In the genomic region with DNA sequence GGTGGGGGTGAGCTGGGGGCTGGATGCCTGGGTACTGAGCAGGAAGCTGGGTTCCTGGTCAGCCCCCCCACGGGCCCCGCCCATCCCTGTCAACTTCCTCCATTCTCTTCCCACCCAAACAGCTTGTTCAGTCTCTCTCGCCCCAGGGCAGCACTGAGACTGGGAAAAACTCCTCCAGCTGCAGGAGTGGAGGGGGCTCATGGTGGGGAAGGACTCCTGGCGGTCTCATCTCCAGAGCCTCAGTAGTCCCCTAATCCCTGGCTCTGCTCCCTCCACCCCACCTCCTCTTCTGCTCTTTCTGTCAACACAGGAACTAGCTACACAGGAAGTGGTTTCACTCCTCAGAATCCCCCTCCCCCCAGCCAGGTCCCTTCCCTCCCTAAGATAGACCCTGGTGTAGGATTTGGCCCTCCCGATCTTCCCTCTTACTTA, we compare ENCODE assay signal across 8 cellular contexts. TPM values are rescaled to one million over a fixed set of nuclear protein-coding genes. Genes with fewer than 3 reads are reported as not detected.
DNase-seq lines count a peak whose midpoint lies in the region; ATAC-seq and TF ChIP-seq lines count a peak whose summit lies in the region.

A gene with protein sequence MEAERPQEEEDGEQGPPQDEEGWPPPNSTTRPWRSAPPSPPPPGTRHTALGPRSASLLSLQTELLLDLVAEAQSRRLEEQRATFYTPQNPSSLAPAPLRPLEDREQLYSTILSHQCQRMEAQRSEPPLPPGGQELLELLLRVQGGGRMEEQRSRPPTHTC (minus strand): TSS at position 36 of the 432 bp plus-strand sequence. CDS start 130 bp downstream, outside the sequence.

- DNase-seq in RWPE1 (ENCODE audit: low spot score): no peak
- peak; percentile 76 for DNase-seq in activated naive CD8-positive, alpha-beta T cell treated with anti-CD3 and anti-CD28 coated beads, Interleukin-2, amount 10 ng/mL, durations not matched to agents 7 days and 5 days
- DNase-seq in stimulated activated CD4-positive, alpha-beta T cell treated with anti-CD3 and anti-CD28 coated beads, Interleukin-4, amount 100 ng/mL, for 24 hours: peak; percentile 58
- DNase-seq in NCI-H526 treated with DMSO at 0.1 percent for 48 hours (lab: John Stamatoyannopoulos, UW): no peak
- no peak for DNase-seq in NCI-H2107 treated with DMSO at 0.1 percent for 48 hours (lab: John Stamatoyannopoulos, UW; ENCODE audit: unreplicated experiment)
- DNase-seq in kidney glomerular epithelial cell (lab: John Stamatoyannopoulos, UW): no peak

- peaks cover 16% of the 10 kb centered on the region for H3K4me1 ChIP-seq in iPS-15b (ENCODE audit: control insufficient read depth, insufficient read depth, low read length)

- H3K4me3 ChIP-seq in iPS-15b (ENCODE audit: low read depth, low read length): peak within 1 kb of the TSS; percentile 35

- no peak for ATAC-seq in activated naive CD8-positive, alpha-beta T cell treated with anti-CD3 and anti-CD28 coated beads, Interleukin-2, amount 10 ng/mL, durations not matched to agents 7 days and 5 days (ENCODE audit: low read depth)

- peaks cover 2% of the 10 kb centered on the region for H3K36me3 ChIP-seq in iPS-15b (ENCODE audit: control insufficient read depth, insufficient read depth, low read length)

- H3K4me1 Mint-ChIP-seq in activated naive CD8-positive, alpha-beta T cell treated with anti-CD3 and anti-CD28 coated beads, Interleukin-2, amount 10 ng/mL, durations not matched to agents 7 days and 5 days: peaks cover 36% of the 10 kb centered on the region

- H3K9ac ChIP-seq in iPS-15b (ENCODE audit: low read depth, low read length): peak within 1 kb of the TSS; percentile 3

- H3K27ac Mint-ChIP-seq in activated naive CD8-positive, alpha-beta T cell treated with anti-CD3 and anti-CD28 coated beads, Interleukin-2, amount 10 ng/mL, durations not matched to agents 7 days and 5 days: peak within 1 kb of the TSS; percentile 98

- peak; percentile 49 for TF ChIP-seq POLR2A in GM18526 (IDR thresholded peaks at IDR 0.05; ENCODE audit: extremely low read depth, insufficient read length)

- POLR2A ChIA-PET in RWPE1 (lab: Yijun Ruan, JAX; ENCODE audit: low non-redundant PET): no interaction called here
- POLR2A ChIA-PET in activated naive CD8-positive, alpha-beta T cell treated with anti-CD3 and anti-CD28 coated beads, Interleukin-2, amount 10 ng/mL, durations not matched to agents 7 days and 5 days (lab: Charles Lee): interaction anchor here (0.6 to 5.7 kb wide), 12 partner anchors 12 to 1596 kb away, joined by 3 to 61 read pairs (median 6); partner anchors contain the start of genes AGPAT1, ATF6B, DXO and FKBPL

- H3K9me3 Mint-ChIP-seq in activated naive CD8-positive, alpha-beta T cell treated with anti-CD3 and anti-CD28 coated beads, Interleukin-2, amount 10 ng/mL, durations not matched to agents 7 days and 5 days: no peaks in the 10 kb centered on the region

- peak within 1 kb of the TSS; percentile 94 for H3K4me3 Mint-ChIP-seq in activated naive CD8-positive, alpha-beta T cell treated with anti-CD3 and anti-CD28 coated beads, Interleukin-2, amount 10 ng/mL, durations not matched to agents 7 days and 5 days

- no peaks in the 10 kb centered on the region for H3K27me3 ChIP-seq in iPS-15b (ENCODE audit: control insufficient read depth, insufficient read depth, low read length)

- no peak for TF ChIP-seq CTCF in RWPE1 (conservative IDR thresholded peaks at IDR 0.05; ENCODE audit: low read depth)

- CTCF ChIA-PET in RWPE1 (lab: Yijun Ruan, JAX): interaction anchor here (0.6 kb wide), 1 partner anchor 1074 kb away, joined by 5 read pairs; no protein-coding TSS in a partner anchor

- no peaks in the 10 kb centered on the region for H3K9me3 ChIP-seq in iPS-15b (ENCODE audit: control insufficient read depth, insufficient read depth, low read length)

- H3K27me3 Mint-ChIP-seq in activated naive CD8-positive, alpha-beta T cell treated with anti-CD3 and anti-CD28 coated beads, Interleukin-2, amount 10 ng/mL, durations not matched to agents 7 days and 5 days: no peaks in the 10 kb centered on the region

- H3K27ac ChIP-seq in RWPE1: peak within 1 kb of the TSS; percentile 88

- peaks cover 30% of the 10 kb centered on the region for H3K36me3 Mint-ChIP-seq in activated naive CD8-positive, alpha-beta T cell treated with anti-CD3 and anti-CD28 coated beads, Interleukin-2, amount 10 ng/mL, durations not matched to agents 7 days and 5 days

RNA-seq across cellular contexts. Expression of the gene that starts here (rescaled TPM):
- 100 to 1,000 TPM; 251 to 260 TPM for total RNA-seq in activated naive CD8-positive, alpha-beta T cell treated with anti-CD3 and anti-CD28 coated beads, Interleukin-2, amount 10 ng/mL, durations not matched to agents 7 days and 5 days

Comparison
In these comparisons a context has a peak if more than half of its experiments do, and no peak if none do; other contexts are left out.
1. DNase-seq: peak in activated naive CD8-positive, alpha-beta T cell treated with anti-CD3 and anti-CD28 coated beads, Interleukin-2, amount 10 ng/mL, durations not matched to agents 7 days and 5 days (single experiment) and stimulated activated CD4-positive, alpha-beta T cell treated with anti-CD3 and anti-CD28 coated beads, Interleukin-4, amount 100 ng/mL, for 24 hours (single experiment); none in RWPE1 (single experiment), NCI-H526 treated with DMSO at 0.1 percent for 48 hours (single experiment), NCI-H2107 treated with DMSO at 0.1 percent for 48 hours (single experiment) and kidney glomerular epithelial cell (single experiment).